In genomic region chr3:1055870-1056269, GRCh38 we compare ENCODE assay signal across 25 cellular contexts. TPM values are rescaled to one million over a fixed set of nuclear protein-coding genes. Genes with fewer than 3 reads are reported as not detected.
DNase-seq lines count a peak whose midpoint lies in the region; ATAC-seq and TF ChIP-seq lines count a peak whose summit lies in the region.
"Had no signal": no experiment of that assay in that cellular context is flagged by ENCODE, and none has a peak within 500 bp of the region (broad histone marks: within the 10 kb centered on the region; RNA-seq: fewer than 3 reads in every experiment).

No MANE protein-coding gene starts in this region.

- no peak overlapping the region for H3K27ac ChIP-seq in ACC112 (ENCODE audit: low read depth, low read length)
- H3K27ac ChIP-seq in OCI-LY3 (ENCODE audit: low read length), result no peak overlapping the region
- H3K27ac ChIP-seq in PC-9, result no peak overlapping the region
- no peak overlapping the region for H3K27ac ChIP-seq in CD8-positive, alpha-beta T cell (ENCODE audit: low read depth, low read length)
- H3K27ac ChIP-seq: BLaER1 treated with 17β-estradiol and CSF1 and Interleukin-3, amounts not matched to agents 10 nM and 100 nM; C4-2B had no signal

- no peaks in the 10 kb centered on the region for H3K27me3 ChIP-seq in ACC112 (ENCODE audit: insufficient read depth, low read length)
- H3K27me3 ChIP-seq in OCI-LY3 (ENCODE audit: low read depth, low read length), result no peaks in the 10 kb centered on the region
- H3K27me3 ChIP-seq in PC-9 (ENCODE audit: insufficient read depth, low read depth), result no peaks in the 10 kb centered on the region
- H3K27me3 ChIP-seq in CD8-positive, alpha-beta T cell (ENCODE audit: insufficient read depth, low read length), result no peaks in the 10 kb centered on the region
- H3K27me3 ChIP-seq: BLaER1 treated with 17β-estradiol and CSF1 and Interleukin-3, amounts not matched to agents 10 nM and 100 nM had no signal

- BruUV-seq in Calu3 (replicated peaks; lab: Mats Ljungman, UMichigan), result no TSS peak
- no TSS peak for BruUV-seq in PC-9 (replicated peaks; lab: Mats Ljungman, UMichigan)

- no peaks in the 10 kb centered on the region for H3K27me3 Mint-ChIP-seq in Calu3 (ENCODE audit: unreplicated experiment)
- no peaks in the 10 kb centered on the region for H3K27me3 Mint-ChIP-seq in nephron (ENCODE audit: low read depth)
- H3K27me3 Mint-ChIP-seq in CD8-positive, alpha-beta T cell (ENCODE audit: low read depth), result no peaks in the 10 kb centered on the region
- H3K27me3 Mint-ChIP-seq: B cell; CD4-positive, alpha-beta T cell; CD8-positive, alpha-beta memory T cell had no signal

- peak overlapping the region; percentile 58 for H3K4me3 ChIP-seq in ACC112 (ENCODE audit: low read depth, low read length)
- H3K4me3 ChIP-seq in OCI-LY3 (ENCODE audit: low read length), result no peak overlapping the region
- no peak overlapping the region for H3K4me3 ChIP-seq in PC-9
- no peak overlapping the region for H3K4me3 ChIP-seq in CD8-positive, alpha-beta T cell (ENCODE audit: low read depth, low read length)
- H3K4me3 ChIP-seq: BLaER1 treated with 17β-estradiol and CSF1 and Interleukin-3, amounts not matched to agents 10 nM and 100 nM; GM12878 had no signal

- DNase-seq in Calu3, result no peak
- DNase-seq in PC-9, result no peak
- DNase-seq in DMS 273 (lab: John Stamatoyannopoulos, UW; ENCODE audit: unreplicated experiment), result no peak
- DNase-seq in CD8-positive, alpha-beta T cell, result no peak
- DNase-seq: 8988T; AML-193; CD4-positive, alpha-beta T cell; CD8-positive, alpha-beta memory T cell; COR-L47; DMS 273 treated with DMSO at 0.1 percent for 48 hours; DMS153; DMS53; DMS79; DND-41; EL; GDM1 had no signal

- POLR2A ChIA-PET in PC-9 (lab: Charles Lee; ENCODE audit: unreplicated experiment), result no interaction called here
- POLR2A ChIA-PET in CD8-positive, alpha-beta T cell (lab: Charles Lee), result no interaction called here

- CTCF ChIA-PET in Calu3 (lab: Charles Lee) (no interaction called here), PC-9 (lab: Charles Lee) (no interaction called here)
- CTCF ChIA-PET in CD8-positive, alpha-beta T cell (lab: Charles Lee), result no interaction called here

- no peaks in the 10 kb centered on the region for H3K9me2 ChIP-seq in PC-9 (ENCODE audit: insufficient read depth)

- H3K36me3 ChIP-seq in ACC112 (ENCODE audit: insufficient read depth, low read length) (no peaks in the 10 kb centered on the region), OCI-LY3 (replicated peaks; ENCODE audit: low read depth, low read length) (peaks cover 33% of the 10 kb centered on the region), PC-9 (ENCODE audit: low read depth) (no peaks in the 10 kb centered on the region)
- H3K36me3 ChIP-seq in CD8-positive, alpha-beta T cell (ENCODE audit: insufficient read depth, low read length), result no peaks in the 10 kb centered on the region
- H3K36me3 ChIP-seq: BLaER1 treated with 17β-estradiol and CSF1 and Interleukin-3, amounts not matched to agents 10 nM and 100 nM had no signal

- H3K9me3 Mint-ChIP-seq in Calu3 (ENCODE audit: low read depth, unreplicated experiment) (peaks cover 4% of the 10 kb centered on the region), nephron (no peaks in the 10 kb centered on the region)
- peaks cover 10% of the 10 kb centered on the region for H3K9me3 Mint-ChIP-seq in CD8-positive, alpha-beta T cell

- H3K4me3 Mint-ChIP-seq in Calu3 (ENCODE audit: low read depth, unreplicated experiment), result peak overlapping the region; percentile 10
- H3K4me3 Mint-ChIP-seq in nephron, result no peak overlapping the region
- no peak overlapping the region for H3K4me3 Mint-ChIP-seq in CD8-positive, alpha-beta T cell
- H3K4me3 Mint-ChIP-seq: B cell; CD4-positive, alpha-beta T cell; CD8-positive, alpha-beta memory T cell had no signal

- no peak overlapping the region for H3K9ac ChIP-seq in OCI-LY3 (ENCODE audit: low read length)
- H3K9ac ChIP-seq: BLaER1 treated with 17β-estradiol and CSF1 and Interleukin-3, amounts not matched to agents 10 nM and 100 nM had no signal

- H3K4me1 Mint-ChIP-seq in Calu3 (ENCODE audit: low read depth, unreplicated experiment) (no peaks in the 10 kb centered on the region), nephron (peaks cover 11% of the 10 kb centered on the region)
- no peaks in the 10 kb centered on the region for H3K4me1 Mint-ChIP-seq in CD8-positive, alpha-beta T cell (ENCODE audit: low read depth)
- H3K4me1 Mint-ChIP-seq: B cell; CD8-positive, alpha-beta memory T cell had no signal

- ATAC-seq in CD8-positive, alpha-beta T cell, result no peak
- ATAC-seq: GM12878 had no signal

- H3K4me2 ChIP-seq in OCI-LY3 (ENCODE audit: low read length) (no peak overlapping the region), PC-9 (no peak overlapping the region)
- H3K4me2 ChIP-seq: BLaER1 treated with 17β-estradiol and CSF1 and Interleukin-3, amounts not matched to agents 10 nM and 100 nM had no signal

- H4K20me1 ChIP-seq in OCI-LY3 (ENCODE audit: insufficient read depth, low read length) (no peaks in the 10 kb centered on the region), PC-9 (ENCODE audit: insufficient read depth) (no peaks in the 10 kb centered on the region)
- H4K20me1 ChIP-seq: BLaER1 treated with 17β-estradiol and CSF1 and Interleukin-3, amounts not matched to agents 10 nM and 100 nM had no signal

- H3K36me3 Mint-ChIP-seq in Calu3 (ENCODE audit: insufficient read depth, unreplicated experiment) (no peaks in the 10 kb centered on the region), nephron (ENCODE audit: low read depth) (no peaks in the 10 kb centered on the region)
- no peaks in the 10 kb centered on the region for H3K36me3 Mint-ChIP-seq in CD8-positive, alpha-beta T cell
- H3K36me3 Mint-ChIP-seq: CD8-positive, alpha-beta memory T cell had no signal

- H3F3A ChIP-seq in PC-9 (ENCODE audit: insufficient read depth, low read depth), result no peaks in the 10 kb centered on the region

- H3K4me1 ChIP-seq in ACC112 (ENCODE audit: control insufficient read depth, insufficient read depth, low read length, unreplicated experiment) (no peaks in the 10 kb centered on the region), OCI-LY3 (ENCODE audit: low read length) (peaks cover 27% of the 10 kb centered on the region), PC-9 (replicated peaks; ENCODE audit: insufficient read depth) (no peaks in the 10 kb centered on the region)
- H3K4me1 ChIP-seq in CD8-positive, alpha-beta T cell (ENCODE audit: insufficient read depth, low read length), result no peaks in the 10 kb centered on the region
- H3K4me1 ChIP-seq: BLaER1 treated with 17β-estradiol and CSF1 and Interleukin-3, amounts not matched to agents 10 nM and 100 nM had no signal

- no peaks in the 10 kb centered on the region for H3K79me2 ChIP-seq in ACC112 (ENCODE audit: control insufficient read depth, insufficient read depth, low read length, unreplicated experiment)
- H3K79me2 ChIP-seq in OCI-LY3 (ENCODE audit: low read length), result no peaks in the 10 kb centered on the region
- H3K79me2 ChIP-seq in PC-9 (ENCODE audit: low read depth), result no peaks in the 10 kb centered on the region

- H3K9me3 ChIP-seq in OCI-LY3 (ENCODE audit: insufficient read depth, low read length) (0 out of 2 replicates have a peak, but pooled peaks cover 3% of the 10 kb centered on the region), PC-9 (ENCODE audit: insufficient read depth, low read depth) (no peaks in the 10 kb centered on the region)
- peaks cover 3% of the 10 kb centered on the region for H3K9me3 ChIP-seq in CD8-positive, alpha-beta T cell (ENCODE audit: low read length)
- H3K9me3 ChIP-seq: BLaER1 treated with 17β-estradiol and CSF1 and Interleukin-3, amounts not matched to agents 10 nM and 100 nM had no signal

- H2AFZ ChIP-seq in ACC112 (ENCODE audit: low read length, unreplicated experiment), result no peak overlapping the region
- 0 out of 2 replicates have a peak overlapping the region, but pooled peaks have one; percentile 5 for H2AFZ ChIP-seq in OCI-LY3 (ENCODE audit: low read depth, low read length)
- H2AFZ ChIP-seq in PC-9, result no peak overlapping the region

- no peak for TF ChIP-seq CTCF in Calu3 (IDR thresholded peaks at IDR 0.05; ENCODE audit: unreplicated experiment)
- no peak for TF ChIP-seq CTCF in OCI-LY3 (IDR thresholded peaks at IDR 0.05; ENCODE audit: low read depth, low read length)
- TF ChIP-seq CTCF in nephron (IDR thresholded peaks at IDR 0.05; ENCODE audit: unreplicated experiment in 3 of 3), result no peak
- TF ChIP-seq CTCF in PC-9 (conservative IDR thresholded peaks at IDR 0.05), result no peak
- no peak for TF ChIP-seq CTCF in CD8-positive, alpha-beta T cell (IDR thresholded peaks at IDR 0.05)

- intact Hi-C loops in Calu3 (cut with micrococcal nuclease; ENCODE audit: unreplicated experiment), result loop anchor here (5.0 kb wide), 1 partner anchor 154 kb away; no protein-coding TSS in a partner anchor
- intact Hi-C loops in PC-9 (cut with micrococcal nuclease; ENCODE audit: unreplicated experiment), result no loop called here
- intact Hi-C loops in CD8-positive, alpha-beta T cell (cut with DNase I, micrococcal nuclease), result no loop called here

- H3K27ac Mint-ChIP-seq in Calu3 (ENCODE audit: unreplicated experiment), result no peak overlapping the region
- H3K27ac Mint-ChIP-seq in nephron, result peak overlapping the region in 2 of 3 experiments; percentile 75 to 89
- H3K27ac Mint-ChIP-seq in CD8-positive, alpha-beta T cell, result no peak overlapping the region
- H3K27ac Mint-ChIP-seq: B cell; CD4-positive, alpha-beta T cell; CD8-positive, alpha-beta memory T cell had no signal

RNA-seq across cellular contexts. Expression of gene CNTN6, which starts 37.0 kb away (rescaled TPM):
- total RNA-seq in Calu3 (2022) (not detected in 2 replicates), PC-9 (2021) (not detected in 2 replicates)
- total RNA-seq in CD8-positive, alpha-beta T cell, result not detected
- total RNA-seq: B cell; CD4-positive, alpha-beta T cell; CD8-positive, alpha-beta memory T cell; Daoy; G401; GM12878 had no signal

Comparison
In these comparisons a context has a peak if more than half of its experiments do, and no peak if none do; other contexts are left out.
1. H3K27ac Mint-ChIP-seq: peak in nephron (2 of 3); none in Calu3 (single experiment) and CD8-positive, alpha-beta T cell (single experiment).